15 cellular contexts compared by ENCODE assay signal in the genomic region with DNA sequence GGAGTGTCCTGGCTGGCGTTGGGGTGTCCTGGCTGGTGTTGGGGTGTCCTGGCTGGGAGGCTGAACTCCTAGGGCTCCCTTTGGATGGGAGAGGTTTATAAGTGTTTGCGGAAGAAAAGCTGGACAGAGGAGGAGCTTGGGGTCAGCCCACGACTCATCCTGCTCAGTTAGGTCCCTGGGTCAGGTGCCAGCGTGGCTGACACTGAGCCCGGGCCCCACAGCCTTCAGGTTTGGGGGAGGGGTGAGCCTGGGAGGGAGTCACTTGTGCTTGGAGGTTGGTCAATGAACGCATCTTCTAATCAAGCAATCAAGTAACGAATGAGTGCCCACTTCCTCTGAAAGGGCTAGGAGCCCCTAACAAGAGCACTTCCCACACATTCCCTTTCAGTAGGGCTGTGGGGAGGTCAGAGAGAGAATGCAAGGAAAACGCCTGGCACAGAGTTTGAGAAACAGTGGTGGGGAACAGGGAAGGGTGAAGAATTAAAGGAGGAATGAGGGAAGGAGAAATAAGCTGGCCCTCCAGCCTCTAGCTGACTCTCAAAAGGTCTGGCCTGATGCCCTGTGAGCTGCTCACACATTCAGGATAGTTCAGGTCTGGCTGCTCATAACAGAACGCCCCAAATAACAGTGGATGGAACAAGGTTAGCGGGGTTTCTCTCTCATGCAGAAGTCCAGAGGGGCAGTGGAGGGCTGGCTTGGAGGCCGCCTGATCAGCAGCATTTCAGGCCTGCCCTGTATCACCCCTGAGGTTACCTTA. TPM values are rescaled to one million over a fixed set of nuclear protein-coding genes. Genes with fewer than 3 reads are reported as not detected.
DNase-seq lines count a peak whose midpoint lies in the region; ATAC-seq, FAIRE-seq and TF ChIP-seq lines count a peak whose summit lies in the region.
"Had no signal": no experiment of that assay in that cellular context is flagged by ENCODE, and none has a peak within 500 bp of the region (broad histone marks: within the 10 kb centered on the region; RNA-seq: fewer than 3 reads in every experiment).

No MANE protein-coding gene starts in this region.

- no peak for TF ChIP-seq POLR2A in H1 (IDR thresholded peaks at IDR 0.05; ENCODE audit: control extremely low read depth in 1 of 2, low read depth in 2 of 2, low read length in 2 of 2)
- no peak for TF ChIP-seq POLR2A in GM18505 (IDR thresholded peaks at IDR 0.05; ENCODE audit: borderline replicate concordance, extremely low read depth, insufficient read depth, insufficient read length)

- no peak for FAIRE-seq in H1 (lab: Jason Lieb, UNC)

- no peak overlapping the region for H2BK12ac ChIP-seq in H1 (ENCODE audit: low read depth, low read length)

- TF ChIP-seq CTCF in Loucy (conservative IDR thresholded peaks at IDR 0.05; ENCODE audit: low read length) (no peak), H1 (IDR thresholded peaks at IDR 0.05; ENCODE audit: control extremely low read depth in 1 of 3, insufficient read depth in 1 of 3, low read depth in 1 of 3, low read length in 3 of 3) (no peak), neural progenitor cell (IDR thresholded peaks at IDR 0.05) (no peak)

- H3K36me3 ChIP-seq in Loucy (ENCODE audit: insufficient read depth, low read length) (no peaks in the 10 kb centered on the region), H1 (ENCODE audit: control insufficient read depth in 2 of 4, insufficient read depth in 4 of 4, low read length in 3 of 4) (no peaks in the 10 kb centered on the region), neural progenitor cell (no peaks in the 10 kb centered on the region)
- H3K36me3 ChIP-seq: BE2C, spleen had no signal

- no peaks in the 10 kb centered on the region for H3K79me1 ChIP-seq in H1 (ENCODE audit: low read depth, low read length)

- H3K9ac ChIP-seq in Loucy (ENCODE audit: low read depth, low read length, poor library complexity, severe bottlenecking) (peak overlapping the region; percentile 77), H1 (replicated peaks in 1 of 4; ENCODE audit: extremely low read depth in 1 of 4, low read depth in 3 of 4, low read length in 3 of 4) (no peak overlapping the region), neural progenitor cell (no peak overlapping the region)

- H3K9me3 ChIP-seq in Loucy (ENCODE audit: insufficient read depth, low read depth, low read length) (no peaks in the 10 kb centered on the region; the same call in 1 of the 2 replicates), H1 (ENCODE audit: insufficient read depth in 2 of 2, low read depth in 1 of 2, low read length in 1 of 2) (peaks cover 58 to 100% of the 10 kb centered on the region in 2 experiments), neural progenitor cell (ENCODE audit: low read depth) (no peaks in the 10 kb centered on the region)
- H3K9me3 ChIP-seq: BE2C had no signal

- POLR2A ChIA-PET in H1 (lab: Charles Lee; ENCODE audit: partially characterized antibody): no interaction called here

- no peaks in the 10 kb centered on the region for H3K36me3 Mint-ChIP-seq in neural progenitor cell
- H3K36me3 Mint-ChIP-seq: activated CD4-positive, alpha-beta memory T cell treated with anti-CD3 and anti-CD28 coated beads for 36 hours; memory B cell had no signal

- no peak overlapping the region for H3K23ac ChIP-seq in H1 (ENCODE audit: insufficient read length)

- H3K4me3 ChIP-seq in Loucy (ENCODE audit: low read length, poor library complexity, severe bottlenecking) (peak overlapping the region; percentile 70), H1 (ENCODE audit: extremely low read depth in 1 of 4, insufficient read depth in 2 of 4, low read depth in 3 of 4, low read length in 4 of 4) (no peak overlapping the region), neural progenitor cell (no peak overlapping the region)

- no peaks in the 10 kb centered on the region for H3K9me3 Mint-ChIP-seq in neural progenitor cell
- H3K9me3 Mint-ChIP-seq: activated CD4-positive, alpha-beta memory T cell treated with anti-CD3 and anti-CD28 coated beads for 36 hours; activated T-helper 17 cell treated with anti-CD3 and anti-CD28 coated beads, Interleukin-2, amount 50 U/mL, for 72 hours; memory B cell had no signal

- no peak for TF ChIP-seq EP300 in H1 (IDR thresholded peaks at IDR 0.05; ENCODE audit: borderline replicate concordance in 1 of 2, low read depth in 2 of 2, low read length in 2 of 2)

- H3K4me2 ChIP-seq in Loucy (ENCODE audit: low read depth, low read length, poor library complexity, severe bottlenecking): peak overlapping the region; percentile 92
- no peak overlapping the region for H3K4me2 ChIP-seq in H1 (ENCODE audit: insufficient read depth in 1 of 2, low read depth in 2 of 2, low read length in 2 of 2)
- peak overlapping the region; percentile 57 for H3K4me2 ChIP-seq in neural progenitor cell

- H3K79me2 ChIP-seq in Loucy (ENCODE audit: insufficient read depth, low read length) (no peaks in the 10 kb centered on the region), H1 (ENCODE audit: control insufficient read depth in 1 of 2, insufficient read depth in 2 of 2, low read length in 2 of 2) (no peaks in the 10 kb centered on the region), neural progenitor cell (ENCODE audit: low read depth) (no peaks in the 10 kb centered on the region)

- 73% methylated on average over 10 of the region's 11 CpGs; no CpG with 5 or more reads in 1 of the 2 experiments for WGBS in H1 (ENCODE audit: extremely low coverage in 1 of 2, insufficient coverage in 1 of 2, insufficient read length in 1 of 2, insufficient replicate concordance in 2 of 2, low coverage in 1 of 2, low lambda C conversion rate in 2 of 2, missing lambda C conversion rate in 1 of 2), 2 experiments

- H4K20me1 ChIP-seq in Loucy (ENCODE audit: insufficient read depth, low read length, poor library complexity, severe bottlenecking) (no peaks in the 10 kb centered on the region), H1 (replicated peaks in 1 of 2; ENCODE audit: control insufficient read depth in 1 of 2, insufficient read depth in 2 of 2, low read length in 2 of 2) (no peaks in the 10 kb centered on the region), neural progenitor cell (ENCODE audit: low read depth) (no peaks in the 10 kb centered on the region)

- no peak overlapping the region for H2BK120ac ChIP-seq in H1 (replicated peaks; ENCODE audit: low read depth, low read length)

- H3K27me3 Mint-ChIP-seq in neural progenitor cell (ENCODE audit: insufficient read depth, low read depth): peaks cover 7% of the 10 kb centered on the region

- H3K18ac ChIP-seq in H1 (ENCODE audit: extremely low read depth, low read length): no peak overlapping the region

- peak overlapping the region; percentile 62 for H3K4me3 Mint-ChIP-seq in neural progenitor cell
- H3K4me3 Mint-ChIP-seq: activated CD4-positive, alpha-beta memory T cell treated with anti-CD3 and anti-CD28 coated beads for 36 hours; activated T-helper 17 cell treated with anti-CD3 and anti-CD28 coated beads, Interleukin-2, amount 50 U/mL, for 72 hours; memory B cell had no signal

- H2AFZ ChIP-seq in Loucy (ENCODE audit: low read length): peak overlapping the region; percentile 95; the same call in 1 of the 2 replicates
- H2AFZ ChIP-seq in H1 (ENCODE audit: low read length): no peak overlapping the region
- no peak overlapping the region for H2AFZ ChIP-seq in neural progenitor cell (replicated peaks)

- H3K56ac ChIP-seq in H1 (replicated peaks; ENCODE audit: insufficient read length, low read depth, low read length): no peak overlapping the region

- no peaks in the 10 kb centered on the region for H3K27me3 ChIP-seq in Loucy (ENCODE audit: insufficient read depth, low read length, poor library complexity, severe bottlenecking)
- H3K27me3 ChIP-seq in H1 (replicated peaks in 1 of 4; ENCODE audit: control insufficient read depth in 3 of 4, extremely low read depth in 1 of 4, insufficient read depth in 3 of 4, low read length in 3 of 4): no peaks in the 10 kb centered on the region
- no peaks in the 10 kb centered on the region for H3K27me3 ChIP-seq in neural progenitor cell
- H3K27me3 ChIP-seq: BE2C had no signal

- H3K23me2 ChIP-seq in H1 (ENCODE audit: low read depth, low read length): no peaks in the 10 kb centered on the region

- TF ChIP-seq RAD21 in H1 (IDR thresholded peaks at IDR 0.05 in 1 of 2, conservative IDR thresholded peaks at IDR 0.05 in 1 of 2; ENCODE audit: low read depth in 2 of 2, low read length in 2 of 2): no peak

- H3K9me2 ChIP-seq in Loucy (replicated peaks; ENCODE audit: low read depth, low read length): no peaks in the 10 kb centered on the region

- CTCF ChIA-PET in H1 (lab: Charles Lee; ENCODE audit: partially characterized antibody): no interaction called here

- H2BK5ac ChIP-seq in H1 (ENCODE audit: low read depth, low read length): no peak overlapping the region

- H3K4me1 Mint-ChIP-seq in neural progenitor cell: peaks cover 22% of the 10 kb centered on the region
- H3K4me1 Mint-ChIP-seq: activated T-helper 17 cell treated with anti-CD3 and anti-CD28 coated beads, Interleukin-2, amount 50 U/mL, for 72 hours had no signal

- H3K27ac Mint-ChIP-seq in neural progenitor cell: peak overlapping the region; percentile 54
- H3K27ac Mint-ChIP-seq: activated CD4-positive, alpha-beta memory T cell treated with anti-CD3 and anti-CD28 coated beads for 36 hours; activated T-helper 17 cell treated with anti-CD3 and anti-CD28 coated beads, Interleukin-2, amount 50 U/mL, for 72 hours; memory B cell had no signal

- peaks cover 9% of the 10 kb centered on the region for H3K4me1 ChIP-seq in Loucy (ENCODE audit: insufficient read depth, low read length, poor library complexity, severe bottlenecking)
- H3K4me1 ChIP-seq in H1 (replicated peaks in 1 of 4; ENCODE audit: control insufficient read depth in 3 of 4, insufficient read depth in 4 of 4, low read length in 3 of 4): peaks cover 0 to 11% (median 0%) of the 10 kb centered on the region in 4 experiments; a peak in 1 of 7 replicates
- no peaks in the 10 kb centered on the region for H3K4me1 ChIP-seq in neural progenitor cell
- H3K4me1 ChIP-seq: BE2C, spleen had no signal

- no peak for ATAC-seq in GM18505 (IDR thresholded peaks at IDR 0.05; ENCODE audit: unreplicated experiment)
- ATAC-seq: activated T-helper 17 cell treated with anti-CD3 and anti-CD28 coated beads, Interleukin-2, amount 50 U/mL, for 72 hours had no signal

- no peak overlapping the region for H2AK5ac ChIP-seq in H1 (ENCODE audit: low read depth, low read length)

- DNase-seq in DMS53 treated with DMSO at 0.1 percent for 48 hours (lab: John Stamatoyannopoulos, UW; ENCODE audit: unreplicated experiment) (peak; percentile 48), H1 (ENCODE audit: low read depth in 1 of 2, low spot score in 2 of 2) (no peak), neural progenitor cell (ENCODE audit: low spot score) (no peak), OCI-M2 (lab: John Stamatoyannopoulos, UW; ENCODE audit: unreplicated experiment) (no peak), iPS-NIHi7 (ENCODE audit: extremely low spot score) (no peak)
- DNase-seq in activated CD8-positive, alpha-beta memory T cell treated with anti-CD3 and anti-CD28 coated beads, Interleukin-2, amount 50 U/mL, for 48 hours: no peak
- DNase-seq: activated CD4-positive, alpha-beta memory T cell treated with anti-CD3 and anti-CD28 coated beads for 36 hours; BE2C; HCEC 1CT; spleen had no signal

- no peak overlapping the region for H2BK20ac ChIP-seq in H1 (ENCODE audit: low read length)

- H3K14ac ChIP-seq in H1 (ENCODE audit: insufficient read length): no peak overlapping the region

- H2BK15ac ChIP-seq in H1 (ENCODE audit: low read length): no peak overlapping the region

- H3F3A ChIP-seq in Loucy (ENCODE audit: low read depth) (no peaks in the 10 kb centered on the region), neural progenitor cell (ENCODE audit: low read depth) (no peaks in the 10 kb centered on the region)

- H3K4ac ChIP-seq in H1 (replicated peaks; ENCODE audit: insufficient read length, low read depth, low read length): no peak overlapping the region

- H3K27ac ChIP-seq in H1 (ENCODE audit: low read depth, low read length): no peak overlapping the region
- H3K27ac ChIP-seq in neural progenitor cell: no peak overlapping the region
- H3K27ac ChIP-seq: HL-60, spleen had no signal

- no peak overlapping the region for H4K91ac ChIP-seq in H1 (replicated peaks; ENCODE audit: insufficient read length, low read length)

- H4K8ac ChIP-seq in H1 (ENCODE audit: extremely low read depth, insufficient read depth, low read length): 0 out of 2 replicates have a peak overlapping the region, but pooled peaks have one; percentile 20

- H4K5ac ChIP-seq in H1 (ENCODE audit: insufficient read length, low read depth, low read length): no peak overlapping the region

RNA-seq across cellular contexts. Expression of a gene that starts 0.7 kb away (rescaled TPM):
- 1.9 and 2.9 TPM in 2 replicates for total RNA-seq in H1 (2021; fragmentation: NEBNext Ultra II Directional; extraction: Animal tissue kit (Norgen Biotek cat#: 25700))
- 0.33 and 0.53 TPM in 2 replicates for polyA plus RNA-seq in H1 (2011; rRNA removed)
- polyA plus RNA-seq in H1 (2011; cell fraction: cytosol; rRNA removed): 1.2 TPM
- 1.3 TPM for polyA plus RNA-seq in H1 (2011; cell fraction: nucleus; rRNA removed)
- polyA plus RNA-seq in H1 (2012, experiment 1 of 2): 0.52 to 0.88 TPM (median 0.61 TPM) in 4 replicates
- 0.10 TPM for polyA plus RNA-seq in H1 (2012, experiment 2 of 2)
- 0.95 TPM for polyA plus RNA-seq in H1 (2013, experiment 1 of 2)
- 1.1 TPM for polyA plus RNA-seq in H1 (2013, experiment 2 of 2)
- polyA minus RNA-seq in H1 (2011; rRNA and poly(A)+ RNA removed): 0.16 and 0.49 TPM in 2 replicates
- not detected for polyA minus RNA-seq in H1 (2011; cell fraction: cytosol; rRNA and poly(A)+ RNA removed)
- polyA minus RNA-seq in H1 (2011; cell fraction: nucleus; rRNA and poly(A)+ RNA removed): not detected
- total RNA-seq in neural progenitor cell (ENCODE audit: low replicate concordance): 0.64 and 1.1 TPM in 2 replicates
- total RNA-seq: activated CD4-positive, alpha-beta memory T cell treated with anti-CD3 and anti-CD28 coated beads for 36 hours; activated T-helper 17 cell treated with anti-CD3 and anti-CD28 coated beads, Interleukin-2, amount 50 U/mL, for 72 hours had no signal

RNA-seq across cellular contexts. Expression of a gene that starts 23.6 kb away (rescaled TPM):
- 3.8 and 4.6 TPM in 2 replicates for total RNA-seq in H1 (2021; fragmentation: NEBNext Ultra II Directional; extraction: Animal tissue kit (Norgen Biotek cat#: 25700))
- 1.6 and 2.6 TPM in 2 replicates for polyA plus RNA-seq in H1 (2011; rRNA removed)
- 0.72 TPM for polyA plus RNA-seq in H1 (2011; cell fraction: cytosol; rRNA removed)
- polyA plus RNA-seq in H1 (2011; cell fraction: nucleus; rRNA removed): 6.7 TPM
- 0.66 to 2.7 TPM (median 2.0 TPM) in 4 replicates for polyA plus RNA-seq in H1 (2012, experiment 1 of 2)
- 1.6 TPM for polyA plus RNA-seq in H1 (2012, experiment 2 of 2)
- 7.0 TPM for polyA plus RNA-seq in H1 (2013, experiment 1 of 2)
- polyA plus RNA-seq in H1 (2013, experiment 2 of 2): 6.0 TPM
- polyA minus RNA-seq in H1 (2011; rRNA and poly(A)+ RNA removed): 0.47 and 1.6 TPM in 2 replicates
- polyA minus RNA-seq in H1 (2011; cell fraction: cytosol; rRNA and poly(A)+ RNA removed): 1.8 TPM
- polyA minus RNA-seq in H1 (2011; cell fraction: nucleus; rRNA and poly(A)+ RNA removed): 6.0 TPM
- total RNA-seq in neural progenitor cell (ENCODE audit: low replicate concordance): 0.95 and 2.4 TPM in 2 replicates

Comparison
In these comparisons a context has a peak if more than half of its experiments do, and no peak if none do; other contexts are left out.
1. H3K4me2 ChIP-seq: peak in Loucy (single experiment) and neural progenitor cell (single experiment); none in H1 (0 of 2).